Comparison of ENCODE assay signal across 25 cellular contexts in the genomic region with DNA sequence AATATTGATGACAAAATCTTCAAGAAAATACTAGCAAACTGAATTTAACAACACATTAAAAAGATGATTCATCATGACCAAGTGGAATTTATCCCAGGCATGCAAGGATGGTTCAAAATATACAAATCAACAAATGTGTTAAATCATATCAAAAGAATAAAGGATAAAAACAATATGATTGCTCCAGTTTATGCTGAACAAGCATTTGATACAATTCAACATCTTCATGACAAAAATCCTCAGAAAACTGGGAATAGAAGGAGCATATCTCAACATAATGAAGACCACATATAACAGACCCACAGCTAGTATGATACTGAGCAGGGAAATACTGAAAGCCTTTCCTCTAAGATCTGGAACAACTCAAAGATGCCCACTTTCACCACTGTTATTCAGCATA.
DNase-seq lines count a peak whose midpoint lies in the region; ATAC-seq, FAIRE-seq and TF ChIP-seq lines count a peak whose summit lies in the region.
"Had no signal": no experiment of that assay in that cellular context is flagged by ENCODE, and none has a peak within 500 bp of the region (broad histone marks: within the 10 kb centered on the region; RNA-seq: fewer than 3 reads in every experiment).

No MANE protein-coding gene starts in this region.

- ATAC-seq in HepG2 (no peak), right lobe of liver (no peak), HG02884 (IDR thresholded peaks at IDR 0.05; ENCODE audit: unreplicated experiment) (no peak)
- ATAC-seq: GM12878 had no signal

- H3K4me3 ChIP-seq in HepG2 (replicated peaks in 1 of 3; ENCODE audit: insufficient read depth in 1 of 3, low read depth in 2 of 3, low read length in 3 of 3) (no peak overlapping the region), right lobe of liver (no peak overlapping the region), endodermal cell (ENCODE audit: low read length) (peak overlapping the region; percentile 31)
- H3K4me3 ChIP-seq: BLaER1, GM12878 had no signal

- H3K36me3 ChIP-seq in HepG2 (replicated peaks in 1 of 2; ENCODE audit: control insufficient read depth in 1 of 2, insufficient read depth in 2 of 2, low read length in 2 of 2): no peaks in the 10 kb centered on the region
- H3K36me3 ChIP-seq in right lobe of liver: no peaks in the 10 kb centered on the region
- H3K36me3 ChIP-seq in endodermal cell (ENCODE audit: control insufficient read depth, insufficient read depth, low read length): peaks cover 1% of the 10 kb centered on the region
- H3K36me3 ChIP-seq: BE2C, BLaER1 had no signal

- H3K27ac ChIP-seq in HepG2 (ENCODE audit: extremely low read length, insufficient read depth, low read length): no peak overlapping the region
- no peak overlapping the region for H3K27ac ChIP-seq in right lobe of liver
- no peak overlapping the region for H3K27ac ChIP-seq in endodermal cell (ENCODE audit: low read depth, low read length)
- H3K27ac ChIP-seq: 22Rv1, BLaER1 had no signal

- BruUV-seq in HepG2 (replicated peaks; lab: Mats Ljungman, UMichigan): no TSS peak

- H3K27me3 ChIP-seq in HepG2 (ENCODE audit: control insufficient read depth in 1 of 2, insufficient read depth in 2 of 2, low read length in 2 of 2) (no peaks in the 10 kb centered on the region), right lobe of liver (no peaks in the 10 kb centered on the region), endodermal cell (ENCODE audit: control insufficient read depth, insufficient read depth, low read length, poor library complexity, severe bottlenecking) (no peaks in the 10 kb centered on the region)
- H3K27me3 ChIP-seq: BE2C, BLaER1 had no signal

- TF ChIP-seq RAD21 in HepG2 (CRISPR knock-in tag; IDR thresholded peaks at IDR 0.05): no peak

- no peak for DNase-seq in HepG2 (ENCODE audit: low spot score)
- DNase-seq in right lobe of liver: no peak
- peak; percentile 18 for DNase-seq in M059J (ENCODE audit: low read depth)
- no peak for DNase-seq in endodermal cell
- no peak for DNase-seq in iPS-NIHi7 (ENCODE audit: extremely low spot score)
- DNase-seq: ACHN; BE2C; C1 segment of cervical spinal cord; CD4-positive, alpha-beta memory T cell; CD4-positive, CD25-positive, alpha-beta regulatory T cell; CD8-positive, alpha-beta memory T cell; COR-L47; DMS 273 treated with DMSO at 0.1 percent for 48 hours; DMS153; DMS53; DMS79; DND-41; EL; GDM1 had no signal

- H3K9ac ChIP-seq in HepG2 (ENCODE audit: insufficient read depth, low read depth, low read length): no peak overlapping the region
- H3K9ac ChIP-seq in endodermal cell (ENCODE audit: extremely low read depth, low read length, poor library complexity, severe bottlenecking): no peak overlapping the region
- H3K9ac ChIP-seq: BLaER1 had no signal

- peaks cover 4% of the 10 kb centered on the region for H3K4me1 Mint-ChIP-seq in endodermal cell
- H3K4me1 Mint-ChIP-seq: CD14-positive monocyte; CD4-positive, alpha-beta memory T cell; CD4-positive, CD25-positive, alpha-beta regulatory T cell; CD8-positive, alpha-beta memory T cell had no signal

- H3K4me3 Mint-ChIP-seq in endodermal cell: no peak overlapping the region
- H3K4me3 Mint-ChIP-seq: CD14-positive monocyte; CD4-positive, alpha-beta memory T cell; CD4-positive, CD25-positive, alpha-beta regulatory T cell; CD8-positive, alpha-beta memory T cell had no signal

- no peak overlapping the region for H3K4me2 ChIP-seq in HepG2 (ENCODE audit: low read depth, low read length)
- H3K4me2 ChIP-seq: BLaER1 had no signal

- H3K27ac Mint-ChIP-seq in endodermal cell: no peak overlapping the region
- H3K27ac Mint-ChIP-seq: CD14-positive monocyte; CD4-positive, alpha-beta memory T cell; CD8-positive, alpha-beta memory T cell had no signal

- no peaks in the 10 kb centered on the region for H3K27me3 Mint-ChIP-seq in endodermal cell (ENCODE audit: insufficient read depth)
- H3K27me3 Mint-ChIP-seq: CD4-positive, alpha-beta memory T cell; CD4-positive, CD25-positive, alpha-beta regulatory T cell; CD8-positive, alpha-beta memory T cell had no signal

- in situ Hi-C loops in HepG2 (cut with HindIII; ENCODE audit: extremely low pct_ligation_motif_present, low pct_unique_long_range_greater_than_20kb): no loop called here

- no peak for TF ChIP-seq EP300 in HepG2 (IDR thresholded peaks at IDR 0.05; ENCODE audit: low read depth in 2 of 2, low read length in 2 of 2)
- TF ChIP-seq EP300 in HepG2 (CRISPR knock-in tag; IDR thresholded peaks at IDR 0.05; ENCODE audit: borderline replicate concordance): no peak

- no peak for FAIRE-seq in HepG2 (lab: Jason Lieb, UNC)
- FAIRE-seq: GM12878, GM19239 had no signal

- peaks cover 16% of the 10 kb centered on the region; the same call in 1 of the 2 replicates for H3K9me3 ChIP-seq in HepG2 (ENCODE audit: low read length)
- H3K9me3 ChIP-seq in right lobe of liver: no peaks in the 10 kb centered on the region
- H3K9me3 ChIP-seq in endodermal cell (ENCODE audit: control insufficient read depth, low read length): peaks cover 59% of the 10 kb centered on the region
- H3K9me3 ChIP-seq: BLaER1 had no signal

- TF ChIP-seq CTCF in HepG2 (CRISPR knock-in tag; IDR thresholded peaks at IDR 0.05) (no peak), right lobe of liver (IDR thresholded peaks at IDR 0.05) (no peak), endodermal cell (conservative IDR thresholded peaks at IDR 0.05) (no peak)

- no peaks in the 10 kb centered on the region for H4K20me1 ChIP-seq in HepG2 (ENCODE audit: insufficient read depth, low read length)
- H4K20me1 ChIP-seq: BLaER1 had no signal

- H3K4me1 ChIP-seq in HepG2 (ENCODE audit: insufficient read depth, low read length): peaks cover 11% of the 10 kb centered on the region
- peaks cover 0 to 8% (median 2%) of the 10 kb centered on the region in 4 donors for H3K4me1 ChIP-seq in right lobe of liver
- no peaks in the 10 kb centered on the region for H3K4me1 ChIP-seq in endodermal cell (ENCODE audit: control insufficient read depth, insufficient read depth, low read length)
- H3K4me1 ChIP-seq: BE2C, BLaER1 had no signal

- no peaks in the 10 kb centered on the region for H3K79me2 ChIP-seq in HepG2 (ENCODE audit: insufficient read depth, low read length)

- H2AFZ ChIP-seq in HepG2 (ENCODE audit: low read length): no peak overlapping the region

- TF ChIP-seq POLR2A in HepG2 (IDR thresholded peaks at IDR 0.05; ENCODE audit: insufficient read depth in 1 of 2, low read depth in 2 of 2, low read length in 2 of 2): no peak
- no peak for TF ChIP-seq POLR2A in right lobe of liver (IDR thresholded peaks at IDR 0.05)

- POLR2A ChIA-PET in HepG2 (lab: Yijun Ruan, JAX): no interaction called here

- CTCF ChIA-PET in HepG2 (lab: Yijun Ruan, JAX; ENCODE audit: low intra/inter-chr PET ratio, low total read pairs): no interaction called here

- intact Hi-C loops in HepG2 (cut with micrococcal nuclease; ENCODE audit: unreplicated experiment) (no loop called here), right lobe of liver (cut with DNase I) (no loop called here)

- peaks cover 39% of the 10 kb centered on the region for H3K36me3 Mint-ChIP-seq in endodermal cell (ENCODE audit: low read depth)
- H3K36me3 Mint-ChIP-seq: CD14-positive monocyte; CD4-positive, alpha-beta memory T cell; CD4-positive, CD25-positive, alpha-beta regulatory T cell; CD8-positive, alpha-beta memory T cell had no signal

- H3K9me3 Mint-ChIP-seq in endodermal cell: peaks cover 37% of the 10 kb centered on the region

TF ChIP-seq in HepG2, 621 proteins besides CTCF, POLR2A, EP300 and RAD21:
- TF ChIP-seq, protein P1, sequence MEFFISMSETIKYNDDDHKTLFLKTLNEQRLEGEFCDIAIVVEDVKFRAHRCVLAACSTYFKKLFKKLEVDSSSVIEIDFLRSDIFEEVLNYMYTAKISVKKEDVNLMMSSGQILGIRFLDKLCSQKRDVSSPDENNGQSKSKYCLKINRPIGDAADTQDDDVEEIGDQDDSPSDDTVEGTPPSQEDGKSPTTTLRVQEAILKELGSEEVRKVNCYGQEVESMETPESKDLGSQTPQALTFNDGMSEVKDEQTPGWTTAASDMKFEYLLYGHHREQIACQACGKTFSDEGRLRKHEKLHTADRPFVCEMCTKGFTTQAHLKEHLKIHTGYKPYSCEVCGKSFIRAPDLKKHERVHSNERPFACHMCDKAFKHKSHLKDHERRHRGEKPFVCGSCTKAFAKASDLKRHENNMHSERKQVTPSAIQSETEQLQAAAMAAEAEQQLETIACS (CRISPR knock-in tag; IDR thresholded peaks at IDR 0.05): no peak
- TF ChIP-seq ZNF446 (CRISPR knock-in tag; IDR thresholded peaks at IDR 0.05) (no peak), ZNF121 (CRISPR knock-in tag; IDR thresholded peaks at IDR 0.05) (no peak), ZNF788 (CRISPR knock-in tag; IDR thresholded peaks at IDR 0.05; ENCODE audit: borderline replicate concordance) (no peak), MAFK (conservative IDR thresholded peaks at IDR 0.05 in 1 of 2, IDR thresholded peaks at IDR 0.05 in 1 of 2; ENCODE audit: low read length in 2 of 2) (peak; percentile 9 to 62; a peak in 2 of 4 replicates), MAFF (IDR thresholded peaks at IDR 0.05; ENCODE audit: low read depth, low read length) (peak; percentile 26; the same call in 1 of the 2 replicates)
